ENCODE assay signal across 22 cellular contexts in the genomic region with DNA sequence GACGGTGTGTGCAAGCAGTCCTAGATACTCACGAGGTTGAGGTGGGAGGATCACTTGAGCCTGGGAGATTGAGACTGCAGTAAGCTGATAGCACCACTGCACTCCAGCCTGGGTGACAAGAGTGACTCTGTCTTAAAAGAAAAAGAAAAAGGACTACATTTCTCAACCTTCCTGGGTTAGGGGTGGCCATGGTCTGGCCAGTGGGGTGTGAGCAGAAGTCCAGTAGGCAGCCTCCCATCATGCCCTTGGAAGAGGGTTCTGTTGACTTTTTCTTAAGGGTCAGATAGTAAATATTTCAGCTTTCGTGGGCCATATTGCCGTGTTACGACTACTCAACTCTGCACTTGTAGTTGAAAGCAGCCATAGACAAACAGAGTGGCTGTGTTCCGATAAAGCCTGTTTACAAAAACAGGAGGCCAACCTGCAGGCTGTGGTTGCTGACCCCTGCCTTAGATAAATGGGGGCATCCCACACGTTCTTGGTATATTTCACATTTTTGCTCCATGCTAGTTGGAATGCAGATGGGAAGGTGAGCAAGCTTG.
"Had no signal": no experiment of that assay in that cellular context is flagged by ENCODE, and none has a peak within 500 bp of the region (broad histone marks: within the 10 kb centered on the region; RNA-seq: fewer than 3 reads in every experiment).

No MANE protein-coding gene starts in this region.

- H3K27ac ChIP-seq: heart left ventricle, transverse colon, uterus, VCaP had no signal

- H3K4me3 Mint-ChIP-seq: activated CD4-positive, alpha-beta T cell treated with anti-CD3 and anti-CD28 coated beads, Interleukin-2, amount 10 ng/mL, durations not matched to agents 24 days and 14 days; activated CD8-positive, alpha-beta memory T cell treated with anti-CD3 and anti-CD28 coated beads, Interleukin-2, amount 10 ng/mL, durations not matched to agents 7 days and 5 days; activated CD8-positive, alpha-beta T cell treated with anti-CD3 and anti-CD28 coated beads for 36 hours; activated naive CD8-positive, alpha-beta T cell treated with anti-CD3 and anti-CD28 coated beads, Interleukin-2, amount 50 U/mL, for 24 hours; brain; endodermal cell; naive B cell; neural crest cell; stimulated activated naive B cell treated with anti-CD40 and anti-IgM and Interleukin-4, amounts not matched to agents 10 μg/mL and 1 μg/mL and 100 μg/mL, for 72 hours had no signal

- H3K36me3 ChIP-seq: heart left ventricle, transverse colon, uterus had no signal

- H3K9me3 ChIP-seq: heart left ventricle, transverse colon, uterus had no signal

- H3K4me3 ChIP-seq: heart left ventricle, lung, transverse colon, uterus had no signal

- ATAC-seq: activated CD4-positive, CD25-positive, alpha-beta regulatory T cell treated with anti-CD3 and anti-CD28 coated beads, Interleukin-2, amount 50 U/mL, for 24 hours; activated CD8-positive, alpha-beta memory T cell treated with anti-CD3 and anti-CD28 coated beads, Interleukin-2, amount 10 ng/mL, durations not matched to agents 7 days and 5 days; activated CD8-positive, alpha-beta T cell treated with anti-CD3 and anti-CD28 coated beads for 36 hours; activated naive CD8-positive, alpha-beta T cell treated with anti-CD3 and anti-CD28 coated beads, Interleukin-2, amount 50 U/mL, for 24 hours; heart left ventricle; left cardiac atrium; stimulated activated naive B cell treated with anti-CD40 and anti-IgM and Interleukin-4, amounts not matched to agents 10 μg/mL and 1 μg/mL and 100 μg/mL, for 72 hours had no signal

- H3K27me3 Mint-ChIP-seq: activated CD8-positive, alpha-beta T cell treated with anti-CD3 and anti-CD28 coated beads for 36 hours; activated naive CD8-positive, alpha-beta T cell treated with anti-CD3 and anti-CD28 coated beads, Interleukin-2, amount 50 U/mL, for 24 hours had no signal

- H3K4me1 ChIP-seq: uterus had no signal

- H3K9me3 Mint-ChIP-seq: activated CD4-positive, alpha-beta T cell treated with anti-CD3 and anti-CD28 coated beads, Interleukin-2, amount 10 ng/mL, durations not matched to agents 24 days and 14 days; activated CD8-positive, alpha-beta T cell treated with anti-CD3 and anti-CD28 coated beads for 36 hours; activated naive CD8-positive, alpha-beta T cell treated with anti-CD3 and anti-CD28 coated beads, Interleukin-2, amount 50 U/mL, for 24 hours; brain; endodermal cell; naive B cell; neural crest cell; stimulated activated naive B cell treated with anti-CD40 and anti-IgM and Interleukin-4, amounts not matched to agents 10 μg/mL and 1 μg/mL and 100 μg/mL, for 72 hours had no signal

- DNase-seq: activated CD4-positive, alpha-beta T cell treated with anti-CD3 and anti-CD28 coated beads, Interleukin-2, amount 10 ng/mL, durations not matched to agents 24 days and 14 days; activated CD8-positive, alpha-beta memory T cell treated with anti-CD3 and anti-CD28 coated beads, Interleukin-2, amount 10 ng/mL, durations not matched to agents 7 days and 5 days; activated CD8-positive, alpha-beta T cell treated with anti-CD3 and anti-CD28 coated beads for 36 hours; activated effector memory CD4-positive, alpha-beta T cell treated with anti-CD3 and anti-CD28 coated beads, Interleukin-2, amount 50 U/mL, for 16 hours; activated naive CD4-positive, alpha-beta T cell treated with anti-CD3 and anti-CD28 coated beads, Interleukin-2, amount 50 U/mL, for 16 hours; activated naive CD8-positive, alpha-beta T cell treated with anti-CD3 and anti-CD28 coated beads, Interleukin-2, amount 50 U/mL, for 24 hours; activated T-cell treated with anti-CD3 and anti-CD28 coated beads for 4 hours; endodermal cell; heart left ventricle; islet precursor cell; left cardiac atrium; naive B cell; stimulated activated CD4-positive, alpha-beta T cell treated with anti-CD3 and anti-CD28 coated beads, Interleukin-2, amount 100 ng/mL, for 48 hours; stimulated activated CD8-positive, alpha-beta memory T cell treated with anti-CD3 and anti-CD28 coated beads, Interleukin-4, amount 100 ng/mL, for 48 hours; stimulated activated naive B cell treated with anti-CD40 and anti-IgM and Interleukin-4, amounts not matched to agents 10 μg/mL and 1 μg/mL and 100 μg/mL, for 72 hours; transverse colon; uterus had no signal

- H3K36me3 Mint-ChIP-seq: activated CD8-positive, alpha-beta memory T cell treated with anti-CD3 and anti-CD28 coated beads, Interleukin-2, amount 10 ng/mL, durations not matched to agents 7 days and 5 days; brain; stimulated activated naive B cell treated with anti-CD40 and anti-IgM and Interleukin-4, amounts not matched to agents 10 μg/mL and 1 μg/mL and 100 μg/mL, for 72 hours had no signal

- H3K27ac Mint-ChIP-seq: activated CD4-positive, alpha-beta T cell treated with anti-CD3 and anti-CD28 coated beads, Interleukin-2, amount 10 ng/mL, durations not matched to agents 24 days and 14 days; activated CD8-positive, alpha-beta memory T cell treated with anti-CD3 and anti-CD28 coated beads, Interleukin-2, amount 10 ng/mL, durations not matched to agents 7 days and 5 days; activated CD8-positive, alpha-beta T cell treated with anti-CD3 and anti-CD28 coated beads for 36 hours; activated naive CD8-positive, alpha-beta T cell treated with anti-CD3 and anti-CD28 coated beads, Interleukin-2, amount 50 U/mL, for 24 hours; endodermal cell; stimulated activated naive B cell treated with anti-CD40 and anti-IgM and Interleukin-4, amounts not matched to agents 10 μg/mL and 1 μg/mL and 100 μg/mL, for 72 hours had no signal

- H3K27me3 ChIP-seq: heart left ventricle, transverse colon, uterus had no signal

- H3K4me1 Mint-ChIP-seq: activated CD4-positive, alpha-beta T cell treated with anti-CD3 and anti-CD28 coated beads, Interleukin-2, amount 10 ng/mL, durations not matched to agents 24 days and 14 days; activated CD8-positive, alpha-beta memory T cell treated with anti-CD3 and anti-CD28 coated beads, Interleukin-2, amount 10 ng/mL, durations not matched to agents 7 days and 5 days; activated naive CD8-positive, alpha-beta T cell treated with anti-CD3 and anti-CD28 coated beads, Interleukin-2, amount 50 U/mL, for 24 hours; neural crest cell had no signal
